In genomic region chr10:71981868-71982230, GRCh38 we compare ENCODE assay signal across 19 cellular contexts. TPM values are rescaled to one million over a fixed set of nuclear protein-coding genes. Genes with fewer than 3 reads are reported as not detected.
A peak's percentile ranks its signal among the peaks of the same experiment; 100 is the strongest.
DNase-seq lines count a peak whose midpoint lies in the region; ATAC-seq and TF ChIP-seq lines count a peak whose summit lies in the region.
"Had no signal": no experiment of that assay in that cellular context is flagged by ENCODE, and none has a peak within 500 bp of the region (broad histone marks: within the 10 kb centered on the region; RNA-seq: fewer than 3 reads in every experiment).

No MANE protein-coding gene starts in this region.

- H3K27ac ChIP-seq in muscle layer of duodenum (ENCODE audit: low read length) (peak overlapping the region; percentile 37), substantia nigra (ENCODE audit: low read depth, low read length, poor library complexity, severe bottlenecking) (peak overlapping the region; percentile 97)

- no peak for ATAC-seq in GM21390 (IDR thresholded peaks at IDR 0.05; ENCODE audit: unreplicated experiment)
- ATAC-seq: K562; Panc1; stimulated activated naive B cell treated with anti-CD40 and anti-IgM and Interleukin-4, amounts not matched to agents 10 μg/mL and 1 μg/mL and 100 μg/mL, for 72 hours had no signal

- peaks cover 53% of the 10 kb centered on the region for H3K4me1 Mint-ChIP-seq in MCF 10A (ENCODE audit: insufficient read depth, unreplicated experiment)

- TF ChIP-seq CTCF in MCF 10A (IDR thresholded peaks at IDR 0.05; ENCODE audit: unreplicated experiment), result no peak

- peak overlapping the region; percentile 59 for H3K27ac Mint-ChIP-seq in MCF 10A (ENCODE audit: low read depth, unreplicated experiment)
- H3K27ac Mint-ChIP-seq: activated B cell treated with CpG ODN at 0.5 μM for 24 hours; activated naive CD4-positive, alpha-beta T cell treated with anti-CD3 and anti-CD28 coated beads for 36 hours had no signal

- DNase-seq in NCI-H524 treated with DMSO at 0.1 percent for 48 hours (lab: John Stamatoyannopoulos, UW) (peak; percentile 82), MCF 10A (ENCODE audit: unreplicated experiment) (no peak), substantia nigra (lab: John Stamatoyannopoulos, UW) (no peak), T-helper 9 cell (no peak), NCI-H2107 (lab: John Stamatoyannopoulos, UW) (no peak), NCI-H1092 treated with DMSO at 0.1 percent for 48 hours (lab: John Stamatoyannopoulos, UW) (no peak)
- DNase-seq: activated B cell treated with CpG ODN at 0.5 μM for 24 hours; activated naive CD4-positive, alpha-beta T cell treated with anti-CD3 and anti-CD28 coated beads for 36 hours; glutamatergic neuron; kidney; NCI-H1436 treated with DMSO at 0.1 percent for 48 hours; NCI-H526 treated with DMSO at 0.1 percent for 48 hours; stimulated activated naive B cell treated with anti-CD40 and anti-IgM and Interleukin-4, amounts not matched to agents 10 μg/mL and 1 μg/mL and 100 μg/mL, for 72 hours had no signal

- no peaks in the 10 kb centered on the region for H3K9me3 ChIP-seq in muscle layer of duodenum (ENCODE audit: control insufficient read depth in 1 of 2, low read length in 2 of 2)
- H3K9me3 ChIP-seq: HAP-1 had no signal

- no peak overlapping the region for H3K4me3 Mint-ChIP-seq in MCF 10A (ENCODE audit: unreplicated experiment)
- H3K4me3 Mint-ChIP-seq: activated B cell treated with CpG ODN at 0.5 μM for 24 hours; activated naive CD4-positive, alpha-beta T cell treated with anti-CD3 and anti-CD28 coated beads for 36 hours; central memory CD8-positive, alpha-beta T cell; stimulated activated naive B cell treated with anti-CD40 and anti-IgM and Interleukin-4, amounts not matched to agents 10 μg/mL and 1 μg/mL and 100 μg/mL, for 72 hours had no signal

- no peaks in the 10 kb centered on the region for H3K36me3 ChIP-seq in muscle layer of duodenum (ENCODE audit: control insufficient read depth in 1 of 2, insufficient read depth in 2 of 2, low read length in 2 of 2)
- H3K36me3 ChIP-seq: HAP-1 had no signal

- no TSS peak for BruUV-seq in MCF 10A (replicated peaks; lab: Mats Ljungman, UMichigan)

- H3K4me1 ChIP-seq in muscle layer of duodenum (ENCODE audit: control insufficient read depth in 1 of 2, insufficient read depth in 2 of 2, low read length in 2 of 2), result peaks cover 35 to 80% of the 10 kb centered on the region in 2 donors

- H3K9me3 Mint-ChIP-seq in MCF 10A (ENCODE audit: unreplicated experiment), result no peaks in the 10 kb centered on the region
- H3K9me3 Mint-ChIP-seq: activated B cell treated with CpG ODN at 0.5 μM for 24 hours; activated naive CD4-positive, alpha-beta T cell treated with anti-CD3 and anti-CD28 coated beads for 36 hours; central memory CD8-positive, alpha-beta T cell; stimulated activated naive B cell treated with anti-CD40 and anti-IgM and Interleukin-4, amounts not matched to agents 10 μg/mL and 1 μg/mL and 100 μg/mL, for 72 hours had no signal

- intact Hi-C loops in MCF 10A (cut with micrococcal nuclease), result no loop called here

- POLR2A ChIA-PET in MCF 10A (lab: Yijun Ruan, JAX), result no interaction called here

- H3K27me3 Mint-ChIP-seq in MCF 10A (ENCODE audit: insufficient read depth, unreplicated experiment), result no peaks in the 10 kb centered on the region

- H3K36me3 Mint-ChIP-seq in MCF 10A (ENCODE audit: insufficient read depth, unreplicated experiment), result peaks cover 59% of the 10 kb centered on the region
- H3K36me3 Mint-ChIP-seq: stimulated activated naive B cell treated with anti-CD40 and anti-IgM and Interleukin-4, amounts not matched to agents 10 μg/mL and 1 μg/mL and 100 μg/mL, for 72 hours had no signal

- no peak overlapping the region for H3K4me3 ChIP-seq in muscle layer of duodenum (ENCODE audit: low read depth in 1 of 2, low read length in 2 of 2)
- H3K4me3 ChIP-seq: HAP-1, K562 had no signal

- CTCF ChIA-PET in MCF 10A (lab: Yijun Ruan, JAX), result interaction anchor here (0.8 kb wide), 1 partner anchor 26 kb away, joined by 3 read pairs; no protein-coding TSS in a partner anchor

- no peaks in the 10 kb centered on the region for H3K27me3 ChIP-seq in muscle layer of duodenum (ENCODE audit: low read depth, low read length)

RNA-seq across cellular contexts. Expression of gene CHST3, which starts 17.7 kb away (rescaled TPM):
- total RNA-seq in MCF 10A (2022), result 28.7 and 29.3 TPM in 2 replicates
- total RNA-seq: activated B cell treated with CpG ODN at 0.5 μM for 24 hours had no signal
